ENCODE assay signal across 12 cellular contexts in the genomic region with DNA sequence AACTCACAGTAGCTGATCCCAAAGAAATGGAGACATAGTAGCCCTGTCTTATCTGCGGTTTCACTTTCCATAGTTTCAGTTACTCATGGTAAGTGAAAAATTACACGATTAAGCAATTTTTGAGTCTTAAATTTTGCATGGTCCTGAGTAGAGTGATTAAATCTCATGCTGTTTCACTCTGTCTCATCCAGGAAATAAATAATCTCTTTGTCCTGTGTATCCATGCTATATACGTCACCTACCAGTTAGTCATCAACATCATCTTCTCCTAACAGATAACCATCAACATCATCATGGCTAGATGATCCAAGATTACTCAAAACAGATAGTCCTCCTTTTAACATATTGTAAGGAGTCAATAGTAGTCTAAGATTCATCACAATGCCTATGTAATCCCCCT.
"Had no signal": no experiment of that assay in that cellular context is flagged by ENCODE, and none has a peak within 500 bp of the region (broad histone marks: within the 10 kb centered on the region; RNA-seq: fewer than 3 reads in every experiment).

No MANE protein-coding gene starts in this region.

- DNase-seq: activated CD4-positive, alpha-beta T cell treated with anti-CD3 and anti-CD28 coated beads, Interleukin-2, amount 10 ng/mL, durations not matched to agents 7 days and 5 days; activated CD4-positive, CD25-positive, alpha-beta regulatory T cell; activated CD8-positive, alpha-beta memory T cell treated with anti-CD3 and anti-CD28 coated beads for 24 hours; activated naive CD4-positive, alpha-beta T cell treated with anti-CD3 and anti-CD28 coated beads for 36 hours; activated T-cell treated with anti-CD3 and anti-CD28 coated beads for 4 hours; central memory CD4-positive, alpha-beta T cell; cortex of kidney; effector memory CD8-positive, alpha-beta T cell; kidney glomerular epithelial cell; stimulated activated CD4-positive, alpha-beta T cell treated with anti-CD3 and anti-CD28 coated beads, Interleukin-15, amount 100 ng/mL, for 24 hours; stimulated activated CD4-positive, alpha-beta T cell treated with anti-CD3 and anti-CD28 coated beads, Interleukin-4, amount 100 ng/mL, for 24 hours; upper lobe of right lung had no signal
